Comparison of ENCODE assay signal across 1 cellular context in genomic region chr16:68237243-68238028, GRCh38.
TF ChIP-seq lines count a peak whose summit lies in the region.

No MANE protein-coding gene starts in this region.

TF ChIP-seq in HepG2, 621 proteins besides CTCF, POLR2A, EP300 and RAD21 (continued from another document and continues in another):
- TF ChIP-seq PHF20 (CRISPR knock-in tag; IDR thresholded peaks at IDR 0.05) = no peak; the same call in 1 of the 2 replicates
- no peak for TF ChIP-seq MATR3 (CRISPR knock-in tag; IDR thresholded peaks at IDR 0.05)
- peak; percentile 72; the same call in 1 of the 2 replicates for TF ChIP-seq ZNF225 (CRISPR knock-in tag; IDR thresholded peaks at IDR 0.05)
- no peak for TF ChIP-seq ZKSCAN5 (CRISPR knock-in tag; IDR thresholded peaks at IDR 0.05)
- TF ChIP-seq HOXA9 (CRISPR knock-in tag; IDR thresholded peaks at IDR 0.05; ENCODE audit: borderline replicate concordance) = no peak
- TF ChIP-seq THAP8 (CRISPR knock-in tag; IDR thresholded peaks at IDR 0.05; ENCODE audit: borderline replicate concordance) = no peak; the same call in 1 of the 2 replicates
- TF ChIP-seq ATAD3A (CRISPR knock-in tag; IDR thresholded peaks at IDR 0.05) = 0 out of 2 replicates have a peak, but pooled peaks have one; percentile 90
- peak; percentile 93 for TF ChIP-seq ZNF772 (CRISPR knock-in tag; IDR thresholded peaks at IDR 0.05)
- no peak for TF ChIP-seq ZNF253 (CRISPR knock-in tag; IDR thresholded peaks at IDR 0.05; ENCODE audit: borderline replicate concordance)
- peak; percentile 95 for TF ChIP-seq TBX2 (CRISPR knock-in tag; IDR thresholded peaks at IDR 0.05; ENCODE audit: borderline replicate concordance)
- peak; percentile 43 for TF ChIP-seq SKI (IDR thresholded peaks at IDR 0.05; ENCODE audit: partially characterized antibody)
- TF ChIP-seq TRAFD1 (CRISPR knock-in tag; IDR thresholded peaks at IDR 0.05; ENCODE audit: borderline replicate concordance) = peak; percentile 73
- no peak for TF ChIP-seq ZHX2 (IDR thresholded peaks at IDR 0.05; ENCODE audit: low read depth)
- no peak for TF ChIP-seq ZHX2 (CRISPR knock-in tag; IDR thresholded peaks at IDR 0.05; ENCODE audit: borderline replicate concordance)
- TF ChIP-seq ZNF337 (CRISPR knock-in tag; IDR thresholded peaks at IDR 0.05; ENCODE audit: borderline replicate concordance, low read depth) = no peak
- TF ChIP-seq SNAI1 (CRISPR knock-in tag; IDR thresholded peaks at IDR 0.05; ENCODE audit: borderline replicate concordance) = no peak
- peak; percentile 54; the same call in 1 of the 2 replicates for TF ChIP-seq HMGXB3 (CRISPR knock-in tag; IDR thresholded peaks at IDR 0.05; ENCODE audit: borderline replicate concordance)
- no peak for TF ChIP-seq ARID3A (IDR thresholded peaks at IDR 0.05; ENCODE audit: low read depth, low read length)
- TF ChIP-seq TGIF2 (CRISPR knock-in tag; IDR thresholded peaks at IDR 0.05) = no peak; the same call in 1 of the 2 replicates
- no peak; the same call in 1 of the 2 replicates for TF ChIP-seq ZNF790 (CRISPR knock-in tag; IDR thresholded peaks at IDR 0.05; ENCODE audit: borderline replicate concordance)
- peak; percentile 72; the same call in 1 of the 2 replicates for TF ChIP-seq HIVEP1 (CRISPR knock-in tag; IDR thresholded peaks at IDR 0.05)
- TF ChIP-seq BORCS8-MEF2B (CRISPR knock-in tag; IDR thresholded peaks at IDR 0.05) = no peak
- TF ChIP-seq ADNP (CRISPR knock-in tag; IDR thresholded peaks at IDR 0.05) = no peak
- TF ChIP-seq ZNF503 (CRISPR knock-in tag; IDR thresholded peaks at IDR 0.05) = peak; percentile 89; the same call in 1 of the 2 replicates
- TF ChIP-seq DDIT3 (CRISPR knock-in tag; IDR thresholded peaks at IDR 0.05) = no peak
- peak; percentile 76; the same call in 1 of the 2 replicates for TF ChIP-seq ZSCAN9 (CRISPR knock-in tag; IDR thresholded peaks at IDR 0.05; ENCODE audit: borderline replicate concordance)
- peak; percentile 77 for TF ChIP-seq UBTF (CRISPR knock-in tag; IDR thresholded peaks at IDR 0.05)
- TF ChIP-seq ZNF343 (CRISPR knock-in tag; IDR thresholded peaks at IDR 0.05) = no peak
- TF ChIP-seq ZFP1 (CRISPR knock-in tag; IDR thresholded peaks at IDR 0.05) = peak; percentile 67; the same call in 1 of the 2 replicates
- TF ChIP-seq STAT5B (CRISPR knock-in tag; IDR thresholded peaks at IDR 0.05) = peak; percentile 33; the same call in 1 of the 2 replicates
- peak; percentile 73 for TF ChIP-seq CSRNP1 (CRISPR knock-in tag; IDR thresholded peaks at IDR 0.05)
- no peak for TF ChIP-seq TRIM24 (CRISPR knock-in tag; IDR thresholded peaks at IDR 0.05)
- 0 out of 2 replicates have a peak, but pooled peaks have one; percentile 43 for TF ChIP-seq ZC3H4 (CRISPR knock-in tag; IDR thresholded peaks at IDR 0.05; ENCODE audit: borderline replicate concordance)
- peak; percentile 93 for TF ChIP-seq ZNF232 (CRISPR knock-in tag; IDR thresholded peaks at IDR 0.05; ENCODE audit: borderline replicate concordance)
- TF ChIP-seq IKZF5 (CRISPR knock-in tag; IDR thresholded peaks at IDR 0.05) = peak; percentile 92
- TF ChIP-seq ZNF570 (CRISPR knock-in tag; IDR thresholded peaks at IDR 0.05; ENCODE audit: borderline replicate concordance) = no peak
